ENCODE assay signal across 7 cellular contexts in genomic region chr16:27262904-27263423, GRCh38. TPM values are rescaled to one million over a fixed set of nuclear protein-coding genes. Genes with fewer than 3 reads are reported as not detected.
DNase-seq lines count a peak whose midpoint lies in the region; ATAC-seq and TF ChIP-seq lines count a peak whose summit lies in the region.
"Not testable (repeated sequence)": the region's sequence is repeated elsewhere in the genome, so short reads cannot be mapped to it uniquely, and the experiment has no call there.

No MANE protein-coding gene starts in this region.

- TF ChIP-seq CTCF in CD8-positive, alpha-beta T cell (IDR thresholded peaks at IDR 0.05); SK-N-SH (IDR thresholded peaks at IDR 0.05); VCaP (conservative IDR thresholded peaks at IDR 0.05); neutrophil (IDR thresholded peaks at IDR 0.05): not testable (repeated sequence)

- H3K4me3 ChIP-seq in CD8-positive, alpha-beta T cell (ENCODE audit: low read depth, low read length); SK-N-SH (ENCODE audit: low read depth in 2 of 2, low read length in 1 of 2); neutrophil (ENCODE audit: low read depth in 1 of 2, low read length in 1 of 2): not testable (repeated sequence)

- not testable (repeated sequence) for H3F3A ChIP-seq in SK-N-SH (replicated peaks; ENCODE audit: insufficient read depth)

- H3K4me1 ChIP-seq in CD8-positive, alpha-beta T cell (ENCODE audit: insufficient read depth, low read length) = peaks cover 12% of the 10 kb centered on the region
- not testable (repeated sequence) for H3K4me1 ChIP-seq in SK-N-SH (ENCODE audit: control insufficient read depth in 1 of 2, insufficient read depth in 2 of 2, low read depth in 1 of 2, low read length in 1 of 2)
- H3K4me1 ChIP-seq in neutrophil (ENCODE audit: control insufficient read depth in 1 of 2, insufficient read depth in 1 of 2, low read depth in 1 of 2, low read length in 1 of 2) = peaks cover 24 to 25% of the 10 kb centered on the region in 2 experiments

- H4K20me1 ChIP-seq in SK-N-SH (ENCODE audit: insufficient read depth) = not testable (repeated sequence)

- not testable (repeated sequence) for H3K36me3 ChIP-seq in CD8-positive, alpha-beta T cell (ENCODE audit: insufficient read depth, low read length); SK-N-SH (replicated peaks in 1 of 2; ENCODE audit: control insufficient read depth in 1 of 2, insufficient read depth in 2 of 2, low read length in 1 of 2); neutrophil

- POLR2A ChIA-PET in CD8-positive, alpha-beta T cell (lab: Charles Lee); SK-N-SH (lab: Yijun Ruan, JAX): not testable (repeated sequence)

- H3K4me2 ChIP-seq in SK-N-SH = not testable (repeated sequence)

- not testable (repeated sequence) for ATAC-seq in CD8-positive, alpha-beta T cell; activated naive CD8-positive, alpha-beta T cell treated with anti-CD3 and anti-CD28 coated beads, Interleukin-2, amount 50 U/mL, for 24 hours

- DNase-seq in CD8-positive, alpha-beta T cell; SK-N-SH: not testable (repeated sequence)
- DNase-seq in Kasumi-1 (lab: John Stamatoyannopoulos, UW) (peak; percentile 0 to 9), NOMO-1 treated with DMSO at 0.1 percent for 48 hours (lab: John Stamatoyannopoulos, UW; ENCODE audit: unreplicated experiment) (peak; percentile 75)
- peak; percentile 1 for DNase-seq in activated naive CD8-positive, alpha-beta T cell treated with anti-CD3 and anti-CD28 coated beads, Interleukin-2, amount 50 U/mL, for 24 hours

- 93% methylated on average over 2 of the region's 2 CpGs for WGBS in SK-N-SH (ENCODE audit: low lambda C conversion rate)

- not testable (repeated sequence) for H3K9ac ChIP-seq in SK-N-SH

- peaks cover 64% of the 10 kb centered on the region for H3K4me1 Mint-ChIP-seq in CD8-positive, alpha-beta T cell (ENCODE audit: low read depth)
- H3K4me1 Mint-ChIP-seq in activated naive CD8-positive, alpha-beta T cell treated with anti-CD3 and anti-CD28 coated beads, Interleukin-2, amount 50 U/mL, for 24 hours = peaks cover 87% of the 10 kb centered on the region

- not testable (repeated sequence) for TF ChIP-seq EP300 in SK-N-SH (IDR thresholded peaks at IDR 0.05; ENCODE audit: borderline replicate concordance in 1 of 2, low read depth in 1 of 2, low read length in 1 of 2)

- H3K27me3 Mint-ChIP-seq in CD8-positive, alpha-beta T cell (ENCODE audit: low read depth); activated naive CD8-positive, alpha-beta T cell treated with anti-CD3 and anti-CD28 coated beads, Interleukin-2, amount 50 U/mL, for 24 hours: not testable (repeated sequence)

- not testable (repeated sequence) for H3K9me3 Mint-ChIP-seq in CD8-positive, alpha-beta T cell; activated naive CD8-positive, alpha-beta T cell treated with anti-CD3 and anti-CD28 coated beads, Interleukin-2, amount 50 U/mL, for 24 hours

- peak overlapping the region; percentile 41 for H3K27ac Mint-ChIP-seq in CD8-positive, alpha-beta T cell
- H3K27ac Mint-ChIP-seq in activated naive CD8-positive, alpha-beta T cell treated with anti-CD3 and anti-CD28 coated beads, Interleukin-2, amount 50 U/mL, for 24 hours = peak overlapping the region; percentile 9

- H3K9me3 ChIP-seq in CD8-positive, alpha-beta T cell (ENCODE audit: low read length); SK-N-SH; neutrophil: not testable (repeated sequence)

- intact Hi-C loops in CD8-positive, alpha-beta T cell (cut with DNase I, micrococcal nuclease) = not testable (repeated sequence)

- CTCF ChIA-PET in CD8-positive, alpha-beta T cell (lab: Charles Lee) = interaction anchor here (0.6 to 0.8 kb wide), 2 partner anchors 16 to 28 kb away, joined by 3 to 4 read pairs; no protein-coding TSS in a partner anchor
- CTCF ChIA-PET in SK-N-SH (lab: Yijun Ruan, JAX) = not testable (repeated sequence)

- not testable (repeated sequence) for H3K4me3 Mint-ChIP-seq in CD8-positive, alpha-beta T cell
- peak overlapping the region; percentile 19 for H3K4me3 Mint-ChIP-seq in activated naive CD8-positive, alpha-beta T cell treated with anti-CD3 and anti-CD28 coated beads, Interleukin-2, amount 50 U/mL, for 24 hours

- TF ChIP-seq RAD21 in SK-N-SH (IDR thresholded peaks at IDR 0.05; ENCODE audit: low read length) = not testable (repeated sequence)

- not testable (repeated sequence) for H3K27ac ChIP-seq in CD8-positive, alpha-beta T cell (ENCODE audit: low read depth, low read length); SK-N-SH (ENCODE audit: low read depth in 2 of 2, low read length in 1 of 2)
- H3K27ac ChIP-seq in VCaP (peak overlapping the region; percentile 54), neutrophil (peak overlapping the region; percentile 65)

- peaks cover 18% of the 10 kb centered on the region for H3K36me3 Mint-ChIP-seq in CD8-positive, alpha-beta T cell
- peaks cover 48% of the 10 kb centered on the region for H3K36me3 Mint-ChIP-seq in activated naive CD8-positive, alpha-beta T cell treated with anti-CD3 and anti-CD28 coated beads, Interleukin-2, amount 50 U/mL, for 24 hours (ENCODE audit: low read depth)

- H3K9me2 ChIP-seq in SK-N-SH = not testable (repeated sequence)

- not testable (repeated sequence) for H3K27me3 ChIP-seq in CD8-positive, alpha-beta T cell (ENCODE audit: insufficient read depth, low read length); SK-N-SH (ENCODE audit: insufficient read depth); neutrophil

- peaks cover 22% of the 10 kb centered on the region; the same call in 1 of the 2 replicates for H3K79me2 ChIP-seq in SK-N-SH (ENCODE audit: insufficient read depth)

- not testable (repeated sequence) for H2AFZ ChIP-seq in SK-N-SH (ENCODE audit: low read depth)

TF ChIP-seq in SK-N-SH, 30 proteins besides CTCF, POLR2A, EP300 and RAD21:
- TF ChIP-seq TCF12 (IDR thresholded peaks at IDR 0.05) (peak; percentile 70), PBX3 (IDR thresholded peaks at IDR 0.05) (peak; percentile 41; the same call in 1 of the 2 replicates)

RNA-seq across cellular contexts. Expression of gene NSMCE1, which starts 5.6 kb away (rescaled TPM):
- 10 to 100 TPM; 29.6 to 30.1 TPM for total RNA-seq in CD8-positive, alpha-beta T cell
- 37.9 and 39.8 TPM in 2 replicates for polyA plus RNA-seq in SK-N-SH (2012; rRNA removed)
- 45.3 and 46.1 TPM in 2 replicates for polyA plus RNA-seq in SK-N-SH (2012; cell fraction: cytosol; rRNA removed)
- polyA plus RNA-seq in SK-N-SH (2012; cell fraction: nucleus; rRNA removed) = 20.5 and 24.4 TPM in 2 replicates

RNA-seq across cellular contexts. Expression of gene IL4R, which starts 50.8 kb away (rescaled TPM):
- 100 to 1,000 TPM; 224 to 240 TPM for total RNA-seq in CD8-positive, alpha-beta T cell
- polyA plus RNA-seq in SK-N-SH (2012; rRNA removed) = 16.1 and 16.4 TPM in 2 replicates
- polyA plus RNA-seq in SK-N-SH (2012; cell fraction: cytosol; rRNA removed) = 7.9 and 11.4 TPM in 2 replicates
- polyA plus RNA-seq in SK-N-SH (2012; cell fraction: nucleus; rRNA removed) = 28.8 and 28.9 TPM in 2 replicates

RNA-seq across cellular contexts. Expression of gene KDM8, which starts 59.6 kb away (rescaled TPM):
- total RNA-seq in CD8-positive, alpha-beta T cell = 10 to 100 TPM; 17.6 to 22.6 TPM
- 3.3 and 3.9 TPM in 2 replicates for polyA plus RNA-seq in SK-N-SH (2012; rRNA removed)
- polyA plus RNA-seq in SK-N-SH (2012; cell fraction: cytosol; rRNA removed) = 1.5 and 2.2 TPM in 2 replicates
- 10.9 and 11.8 TPM in 2 replicates for polyA plus RNA-seq in SK-N-SH (2012; cell fraction: nucleus; rRNA removed)
